5 cellular contexts compared by ENCODE assay signal in genomic region chr3:176827244-176827643, GRCh38.
DNase-seq lines count a peak whose midpoint lies in the region; ATAC-seq, FAIRE-seq and TF ChIP-seq lines count a peak whose summit lies in the region.
"Not testable (repeated sequence)": the region's sequence is repeated elsewhere in the genome, so short reads cannot be mapped to it uniquely, and the experiment has no call there.

No MANE protein-coding gene starts in this region.

- TF ChIP-seq EP300 in K562 (IDR thresholded peaks at IDR 0.05; ENCODE audit: low read length): not testable (repeated sequence)

- intact Hi-C loops in PC-9 (cut with micrococcal nuclease; ENCODE audit: unreplicated experiment); K562 (cut with micrococcal nuclease): not testable (repeated sequence)

- not testable (repeated sequence) for H3K36me3 Mint-ChIP-seq in HFFc6 (ENCODE audit: low read depth)

- H3K36me3 ChIP-seq in HEK293 (ENCODE audit: control insufficient read depth in 2 of 2, insufficient read depth in 1 of 2, low read length in 2 of 2); PC-9 (ENCODE audit: low read depth); SJCRH30; K562 (ENCODE audit: control insufficient read depth, insufficient read depth, low read length): not testable (repeated sequence)

- WGBS in K562 (ENCODE audit: insufficient coverage, low coverage, missing lambda C conversion rate): 2% methylated on average over 10 of the region's 15 CpGs

- not testable (repeated sequence) for H3K27me3 Mint-ChIP-seq in HFFc6 (ENCODE audit: insufficient read depth)

- not testable (repeated sequence) for H3K9me3 ChIP-seq in HEK293 (ENCODE audit: control insufficient read depth, insufficient read depth, low read depth, low read length); PC-9 (ENCODE audit: insufficient read depth, low read depth); SJCRH30 (replicated peaks); K562 (replicated peaks; ENCODE audit: control insufficient read depth, insufficient read depth, low read depth, low read length)

- not testable (repeated sequence) for H3F3A ChIP-seq in PC-9 (ENCODE audit: insufficient read depth, low read depth)

- not testable (repeated sequence) for TF ChIP-seq RAD21 in K562 (CRISPR knock-in tag; conservative IDR thresholded peaks at IDR 0.05 in 1 of 2, IDR thresholded peaks at IDR 0.05 in 1 of 2)

- H3K4me1 Mint-ChIP-seq in HFFc6 (ENCODE audit: low read depth): peaks cover 11% of the 10 kb centered on the region; the same call in 1 of the 2 replicates

- H3K79me2 ChIP-seq in PC-9 (ENCODE audit: low read depth); K562 (ENCODE audit: control insufficient read depth, insufficient read depth, low read length): not testable (repeated sequence)

- not testable (repeated sequence) for TF ChIP-seq CTCF in HEK293 (tag by site-specific recombination; IDR thresholded peaks at IDR 0.05); HFFc6 (IDR thresholded peaks at IDR 0.05); PC-9 (conservative IDR thresholded peaks at IDR 0.05); K562 (IDR thresholded peaks at IDR 0.05 in 2 of 3, conservative IDR thresholded peaks at IDR 0.05 in 1 of 3; ENCODE audit: insufficient read depth in 2 of 3, low read depth in 1 of 3, low read length in 3 of 3)

- not testable (repeated sequence) for H3K27me3 ChIP-seq in PC-9 (ENCODE audit: insufficient read depth, low read depth); SJCRH30; K562 (ENCODE audit: control insufficient read depth in 2 of 2, insufficient read depth in 2 of 2, low read length in 2 of 2)

- H3K4me2 ChIP-seq in PC-9: peak overlapping the region; percentile 30; the same call in 1 of the 2 replicates
- not testable (repeated sequence) for H3K4me2 ChIP-seq in K562 (ENCODE audit: insufficient read depth, low read length)

- H3K9me3 Mint-ChIP-seq in HFFc6: not testable (repeated sequence)

- H3K27ac Mint-ChIP-seq in HFFc6: not testable (repeated sequence)

- not testable (repeated sequence) for H3K27ac ChIP-seq in HEK293 (ENCODE audit: extremely low read depth, low read depth, low read length); PC-9; K562 (ENCODE audit: extremely low read depth, low read depth, low read length)
- peak overlapping the region; percentile 37; the same call in 1 of the 2 replicates for H3K27ac ChIP-seq in SJCRH30

- FAIRE-seq in K562 (lab: Jason Lieb, UNC): not testable (repeated sequence)

- H3K9me2 ChIP-seq in PC-9 (ENCODE audit: insufficient read depth): not testable (repeated sequence)

- POLR2A ChIA-PET in HEK293 (lab: Yijun Ruan, JAX); PC-9 (lab: Charles Lee; ENCODE audit: unreplicated experiment); K562 (lab: Yijun Ruan, JAX): not testable (repeated sequence)

- H3K9me1 ChIP-seq in K562 (ENCODE audit: control insufficient read depth, insufficient read depth, low read length): not testable (repeated sequence)

- H4K20me1 ChIP-seq in PC-9 (ENCODE audit: insufficient read depth); K562 (replicated peaks; ENCODE audit: control insufficient read depth, insufficient read depth, low read length): not testable (repeated sequence)

- H2AFZ ChIP-seq in PC-9: not testable (repeated sequence)
- H2AFZ ChIP-seq in K562 (ENCODE audit: low read depth, low read length): peak overlapping the region; percentile 55; the same call in 1 of the 2 replicates

- in situ Hi-C loops in K562 (cut with MboI): not testable (repeated sequence)

- H3K4me3 ChIP-seq in HEK293 (ENCODE audit: low read depth, low read length); K562: not testable (repeated sequence)
- peak overlapping the region; percentile 22; the same call in 1 of the 2 replicates for H3K4me3 ChIP-seq in PC-9
- H3K4me3 ChIP-seq in SJCRH30: peak overlapping the region; percentile 54

- H3K9ac ChIP-seq in K562 (ENCODE audit: insufficient read depth in 1 of 2, low read depth in 2 of 2, low read length in 2 of 2): not testable (repeated sequence)

- ATAC-seq in K562: not testable (repeated sequence)

- BruUV-seq in PC-9 (replicated peaks; lab: Mats Ljungman, UMichigan); K562 (replicated peaks; lab: Mats Ljungman, UMichigan): not testable (repeated sequence)

- H3K4me1 ChIP-seq in HEK293 (ENCODE audit: control insufficient read depth, insufficient read depth, low read length); PC-9 (replicated peaks; ENCODE audit: insufficient read depth); SJCRH30; K562 (replicated peaks in 1 of 2; ENCODE audit: control insufficient read depth in 2 of 2, insufficient read depth in 2 of 2, low read length in 2 of 2): not testable (repeated sequence)

- CTCF ChIA-PET in HEK293 (lab: Yijun Ruan, JAX); PC-9 (lab: Charles Lee); K562 (lab: Yijun Ruan, JAX; ENCODE audit: low intra/inter-chr PET ratio): not testable (repeated sequence)

- TF ChIP-seq POLR2A in K562 (conservative IDR thresholded peaks at IDR 0.05): not testable (repeated sequence)

- peak overlapping the region; percentile 3; the same call in 1 of the 2 replicates for H3K4me3 Mint-ChIP-seq in HFFc6

- DNase-seq in HFFc6; PC-9; K562 (ENCODE audit: extremely low read depth in 1 of 4, low spot score in 3 of 4): not testable (repeated sequence)
- peak in 1 of 2 experiments; percentile 12 for DNase-seq in SJCRH30

TF ChIP-seq in HEK293, 187 proteins besides CTCF, POLR2A, EP300 and RAD21:
- TF ChIP-seq ZFHX2 (tag by site-specific recombination; conservative IDR thresholded peaks at IDR 0.05): peak; percentile 55
- peak; percentile 61 for TF ChIP-seq YY1 (tag by site-specific recombination; IDR thresholded peaks at IDR 0.05)
- TF ChIP-seq ZFP69B (tag by site-specific recombination; IDR thresholded peaks at IDR 0.05): 0 out of 2 replicates have a peak, but pooled peaks have one; percentile 28
- TF ChIP-seq ZBTB8A (tag by site-specific recombination; IDR thresholded peaks at IDR 0.05): 0 out of 2 replicates have a peak, but pooled peaks have one; percentile 24
- 0 out of 2 replicates have a peak, but pooled peaks have one; percentile 30 for TF ChIP-seq EGR2 (tag by site-specific recombination; IDR thresholded peaks at IDR 0.05; ENCODE audit: low read depth)
- 0 out of 2 replicates have a peak, but pooled peaks have one; percentile 26 for TF ChIP-seq HIC1 (tag by site-specific recombination; IDR thresholded peaks at IDR 0.05)

TF ChIP-seq in K562, 482 proteins besides CTCF, POLR2A, EP300 and RAD21:
- TF ChIP-seq FOXA3 (CRISPR knock-in tag; conservative IDR thresholded peaks at IDR 0.05 in 1 of 2, IDR thresholded peaks at IDR 0.05 in 1 of 2): peak in 1 of 2 experiments; percentile 59; a peak in 1 of 4 replicates
- TF ChIP-seq EGR1 (conservative IDR thresholded peaks at IDR 0.05): 0 out of 2 replicates have a peak, but pooled peaks have one; percentile 5
